In the genomic region with DNA sequence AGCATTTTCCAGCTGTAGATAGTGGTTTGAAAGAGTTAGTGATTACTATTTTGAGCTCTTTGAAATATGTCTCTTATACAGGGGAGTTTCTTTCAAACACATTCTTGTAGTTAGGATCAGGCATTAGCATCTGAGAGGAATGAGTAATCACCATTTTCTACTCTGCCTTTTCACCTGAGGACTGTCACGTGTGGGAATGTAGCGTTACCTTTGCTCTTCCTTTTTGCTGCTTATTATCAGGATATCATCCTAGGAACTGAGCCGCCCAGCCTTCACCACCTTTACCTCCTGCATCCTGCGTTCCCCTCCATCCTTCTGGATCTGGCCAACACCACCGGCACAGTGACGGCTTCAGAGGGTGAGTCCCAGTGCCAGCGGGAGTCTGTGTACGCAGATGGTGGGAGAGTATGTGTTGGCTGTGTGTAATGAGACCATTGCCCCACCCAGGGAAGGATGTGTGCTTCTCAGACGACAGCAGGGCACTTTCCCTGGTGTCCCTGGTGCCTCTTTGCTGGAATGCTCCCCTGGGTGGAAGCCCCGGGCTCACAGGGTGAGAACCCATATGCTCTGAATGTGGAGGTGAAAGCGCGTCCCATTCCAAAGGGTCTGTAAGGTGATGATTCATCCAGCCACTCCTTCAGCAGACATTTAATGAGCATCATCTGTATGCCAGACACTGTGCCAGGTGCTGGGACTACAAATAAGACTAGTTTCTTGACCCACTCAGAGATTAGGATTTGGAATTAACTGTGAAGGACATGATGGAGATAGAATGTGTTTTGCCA, we compare ENCODE assay signal across 25 cellular contexts. TPM values are rescaled to one million over a fixed set of nuclear protein-coding genes. Genes with fewer than 3 reads are reported as not detected.
"Had no signal": no experiment of that assay in that cellular context is flagged by ENCODE, and none has a peak within 500 bp of the region (broad histone marks: within the 10 kb centered on the region; RNA-seq: fewer than 3 reads in every experiment).

No MANE protein-coding gene starts in this region.

- H3K9ac ChIP-seq: neural progenitor cell had no signal

- H2AFZ ChIP-seq: hepatocyte, neural progenitor cell had no signal

- H3K27ac ChIP-seq: esophagus squamous epithelium, foreskin keratinocyte, hepatocyte, neural progenitor cell, skin epidermis, stomach, uterus had no signal

- H3K4me1 ChIP-seq: stomach, uterus had no signal

- ATAC-seq: effector memory CD8-positive, alpha-beta T cell; foreskin keratinocyte; naive thymus-derived CD8-positive, alpha-beta T cell; sciatic nerve had no signal

- H3K4me3 Mint-ChIP-seq: dendritic cell treated with granulocyte-macrophage colony-stimulating factor and Interleukin-4, amounts not matched to agents 40 ng/mL and 50 ng/mL, for 4 days; effector memory CD8-positive, alpha-beta T cell; naive thymus-derived CD8-positive, alpha-beta T cell; neural progenitor cell; type B pancreatic cell had no signal

- FAIRE-seq: colon, islet of Langerhans had no signal

- H3K4me2 ChIP-seq: hepatocyte, neural progenitor cell had no signal

- H3K79me2 ChIP-seq: hepatocyte had no signal

- H3K4me3 ChIP-seq: esophagus squamous epithelium, hepatocyte, neural progenitor cell, skin epidermis, stomach, uterus had no signal

- H3K9me3 ChIP-seq: esophagus squamous epithelium, stomach, uterus had no signal

- H3K27me3 ChIP-seq: esophagus squamous epithelium, foreskin keratinocyte, hepatocyte, neural progenitor cell, stomach, uterus had no signal

- H3K27ac Mint-ChIP-seq: dendritic cell treated with granulocyte-macrophage colony-stimulating factor and Interleukin-4, amounts not matched to agents 40 ng/mL and 50 ng/mL, for 4 days; effector memory CD8-positive, alpha-beta T cell; neural progenitor cell; type B pancreatic cell had no signal

- H3K27me3 Mint-ChIP-seq: dendritic cell treated with granulocyte-macrophage colony-stimulating factor and Interleukin-4, amounts not matched to agents 40 ng/mL and 50 ng/mL, for 4 days; effector memory CD8-positive, alpha-beta T cell; naive thymus-derived CD8-positive, alpha-beta T cell; type B pancreatic cell had no signal

- DNase-seq: cerebellar nuclear complex; effector memory CD8-positive, alpha-beta T cell; esophagus squamous epithelium; foreskin keratinocyte; kidney glomerular epithelial cell; mesendoderm; naive thymus-derived CD8-positive, alpha-beta T cell; stimulated activated CD4-positive, alpha-beta T cell treated with anti-CD3 and anti-CD28 coated beads, Interleukin-2, amount 100 ng/mL, for 24 hours; stimulated activated CD4-positive, alpha-beta T cell treated with anti-CD3 and anti-CD28 coated beads, Interleukin-4, amount 100 ng/mL, for 4 hours; stimulated activated naive CD4-positive, alpha-beta T cell; stomach; substantia nigra; uterus had no signal

- H3K36me3 ChIP-seq: neural progenitor cell, uterus had no signal

- H3K9me3 Mint-ChIP-seq: dendritic cell treated with granulocyte-macrophage colony-stimulating factor and Interleukin-4, amounts not matched to agents 40 ng/mL and 50 ng/mL, for 4 days; effector memory CD8-positive, alpha-beta T cell; naive thymus-derived CD8-positive, alpha-beta T cell; type B pancreatic cell had no signal

RNA-seq across cellular contexts. Expression of gene GSG1, which starts 27.5 kb away (rescaled TPM):
- total RNA-seq: esophagus squamous epithelium; foreskin keratinocyte; hepatocyte; liver; lung microvascular endothelial cell; mononuclear cell; naive thymus-derived CD8-positive, alpha-beta T cell; pulmonary artery endothelial cell; sciatic nerve; stomach; uterus had no signal
- polyA plus RNA-seq: liver, stomach had no signal
